ENCODE assay signal across 26 cellular contexts in the genomic region with DNA sequence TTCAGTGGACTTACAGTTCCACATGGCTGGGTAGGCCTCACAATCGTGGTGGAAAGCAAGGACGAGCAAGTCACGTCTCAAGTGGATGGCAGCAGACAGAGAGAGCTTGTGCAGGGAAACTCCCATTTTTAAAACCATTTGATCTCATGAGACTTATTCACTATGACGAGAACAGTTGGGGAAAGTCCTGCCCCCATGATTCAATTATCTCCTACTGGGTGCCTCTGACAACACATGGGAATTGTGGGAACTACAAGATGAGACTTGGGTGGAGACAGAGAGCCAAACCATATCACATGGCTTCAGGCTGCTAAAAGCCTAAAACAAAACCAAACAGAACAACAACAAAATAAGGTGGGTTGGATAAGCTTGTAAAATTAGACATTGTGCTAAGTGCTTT.
DNase-seq lines count a peak whose midpoint lies in the region; ATAC-seq, FAIRE-seq and TF ChIP-seq lines count a peak whose summit lies in the region.
"Had no signal": no experiment of that assay in that cellular context is flagged by ENCODE, and none has a peak within 500 bp of the region (broad histone marks: within the 10 kb centered on the region; RNA-seq: fewer than 3 reads in every experiment).

No MANE protein-coding gene starts in this region.

- no peak overlapping the region for H3K4me3 Mint-ChIP-seq in activated naive CD4-positive, alpha-beta T cell treated with anti-CD3 and anti-CD28 coated beads for 36 hours
- H3K4me3 Mint-ChIP-seq: CD14-positive monocyte; CD4-positive, alpha-beta T cell; CD8-positive, alpha-beta memory T cell had no signal

- no peaks in the 10 kb centered on the region for H3K79me1 ChIP-seq in trophoblast cell (ENCODE audit: low read length)

- no peak overlapping the region for H3K27ac ChIP-seq in trophoblast cell (ENCODE audit: low read depth, low read length)
- H3K27ac ChIP-seq: A549; BLaER1 treated with 17β-estradiol and CSF1 and Interleukin-3, amounts not matched to agents 10 nM and 100 nM; GM23248 had no signal

- no peaks in the 10 kb centered on the region for H3K4me1 ChIP-seq in trophoblast cell (ENCODE audit: control insufficient read depth in 1 of 2, insufficient read depth in 2 of 2, low read length in 2 of 2)
- H3K4me1 ChIP-seq: A549; BE2C; BLaER1 treated with 17β-estradiol and CSF1 and Interleukin-3, amounts not matched to agents 10 nM and 100 nM had no signal

- H3K4me3 ChIP-seq in bronchial epithelial cell (ENCODE audit: low read depth, low read length) (no peak overlapping the region), trophoblast cell (ENCODE audit: low read depth, low read length) (no peak overlapping the region)
- H3K4me3 ChIP-seq: A549; BLaER1 treated with 17β-estradiol and CSF1 and Interleukin-3, amounts not matched to agents 10 nM and 100 nM; GM23248 had no signal

- no peak overlapping the region for H3K18ac ChIP-seq in trophoblast cell (ENCODE audit: low read length)

- WGBS in trophoblast cell (ENCODE audit: extremely low coverage, insufficient coverage, insufficient read length) = no CpG with 5 or more reads among the region's 4 CpGs

- no peak overlapping the region for H3K9ac ChIP-seq in trophoblast cell (ENCODE audit: low read length)
- H3K9ac ChIP-seq: BLaER1 treated with 17β-estradiol and CSF1 and Interleukin-3, amounts not matched to agents 10 nM and 100 nM; GM23248 had no signal

- H3K27me3 ChIP-seq in bronchial epithelial cell (ENCODE audit: control insufficient read depth, insufficient read depth, low read length) (no peaks in the 10 kb centered on the region), trophoblast cell (ENCODE audit: insufficient read depth, low read length) (no peaks in the 10 kb centered on the region)
- H3K27me3 ChIP-seq: BE2C; BLaER1 treated with 17β-estradiol and CSF1 and Interleukin-3, amounts not matched to agents 10 nM and 100 nM had no signal

- TF ChIP-seq CTCF in bronchial epithelial cell (IDR thresholded peaks at IDR 0.05; ENCODE audit: insufficient read depth, low read length, severe bottlenecking) (no peak), GM20000 (IDR thresholded peaks at IDR 0.05; ENCODE audit: extremely low read depth, missing control alignments) (no peak)

- H3K4ac ChIP-seq in trophoblast cell (ENCODE audit: low read depth, low read length) = no peak overlapping the region

- no peaks in the 10 kb centered on the region for H3K36me3 Mint-ChIP-seq in activated naive CD4-positive, alpha-beta T cell treated with anti-CD3 and anti-CD28 coated beads for 36 hours (ENCODE audit: low read depth)
- H3K36me3 Mint-ChIP-seq: CD14-positive monocyte had no signal

- H3K27ac Mint-ChIP-seq in activated naive CD4-positive, alpha-beta T cell treated with anti-CD3 and anti-CD28 coated beads for 36 hours = no peak overlapping the region
- H3K27ac Mint-ChIP-seq: CD14-positive monocyte; CD4-positive, alpha-beta T cell had no signal

- no peak overlapping the region for H2BK120ac ChIP-seq in trophoblast cell (ENCODE audit: insufficient read depth, low read length, poor library complexity)

- H3K4me2 ChIP-seq in trophoblast cell (ENCODE audit: low read length) = no peak overlapping the region
- H3K4me2 ChIP-seq: A549; BLaER1 treated with 17β-estradiol and CSF1 and Interleukin-3, amounts not matched to agents 10 nM and 100 nM had no signal

- no peak overlapping the region for H2AFZ ChIP-seq in trophoblast cell (ENCODE audit: insufficient read depth, low read length, poor library complexity)
- H2AFZ ChIP-seq: GM23248 had no signal

- H3K79me2 ChIP-seq in trophoblast cell (ENCODE audit: control insufficient read depth, insufficient read depth, low read length, poor library complexity) = no peaks in the 10 kb centered on the region

- no peaks in the 10 kb centered on the region for H3K9me3 Mint-ChIP-seq in activated naive CD4-positive, alpha-beta T cell treated with anti-CD3 and anti-CD28 coated beads for 36 hours
- H3K9me3 Mint-ChIP-seq: CD4-positive, alpha-beta T cell had no signal

- H4K12ac ChIP-seq in trophoblast cell (ENCODE audit: low read depth, low read length) = no peak overlapping the region

- no peaks in the 10 kb centered on the region for H3K36me3 ChIP-seq in bronchial epithelial cell (ENCODE audit: control insufficient read depth, insufficient read depth, low read length)
- no peaks in the 10 kb centered on the region for H3K36me3 ChIP-seq in trophoblast cell (ENCODE audit: control insufficient read depth in 1 of 2, insufficient read depth in 2 of 2, low read length in 2 of 2)
- H3K36me3 ChIP-seq: BE2C; BLaER1 treated with 17β-estradiol and CSF1 and Interleukin-3, amounts not matched to agents 10 nM and 100 nM had no signal

- peak; percentile 70 for FAIRE-seq in bronchial epithelial cell (lab: Jason Lieb, UNC)
- FAIRE-seq: A549, D721Med, GM12891, GM18507, H1 had no signal

- H4K91ac ChIP-seq in trophoblast cell (ENCODE audit: low read depth, low read length) = no peak overlapping the region

- no peak overlapping the region for H4K8ac ChIP-seq in trophoblast cell (ENCODE audit: low read depth, low read length)

- H3K14ac ChIP-seq in trophoblast cell (ENCODE audit: low read length) = no peak overlapping the region

- CTCF ChIA-PET in activated naive CD4-positive, alpha-beta T cell treated with anti-CD3 and anti-CD28 coated beads for 36 hours (lab: Charles Lee) = no interaction called here

- peaks cover 17% of the 10 kb centered on the region for H3K27me3 Mint-ChIP-seq in activated naive CD4-positive, alpha-beta T cell treated with anti-CD3 and anti-CD28 coated beads for 36 hours (ENCODE audit: low read depth)

- ATAC-seq in HG02610 (IDR thresholded peaks at IDR 0.05; ENCODE audit: unreplicated experiment) = peak; percentile 54
- ATAC-seq: A549 had no signal

- no peak overlapping the region for H2AK5ac ChIP-seq in trophoblast cell (ENCODE audit: low read length)

- H3K4me1 Mint-ChIP-seq in activated naive CD4-positive, alpha-beta T cell treated with anti-CD3 and anti-CD28 coated beads for 36 hours (ENCODE audit: low read depth) = peaks cover 2% of the 10 kb centered on the region
- H3K4me1 Mint-ChIP-seq: CD14-positive monocyte; CD8-positive, alpha-beta memory T cell had no signal

- H2BK12ac ChIP-seq in trophoblast cell (ENCODE audit: low read length) = no peak overlapping the region

- no peak overlapping the region for H2BK5ac ChIP-seq in trophoblast cell (ENCODE audit: low read depth, low read length, poor library complexity)

- no peak overlapping the region for H3K23ac ChIP-seq in trophoblast cell (ENCODE audit: low read length)

- DNase-seq in activated naive CD4-positive, alpha-beta T cell treated with anti-CD3 and anti-CD28 coated beads for 36 hours = peak; percentile 8
- DNase-seq in activated naive CD4-positive, alpha-beta T cell treated with anti-CD3 and anti-CD28 coated beads, Interleukin-2, amount 50 U/mL, for 16 hours = no peak
- DNase-seq in bronchial epithelial cell (ENCODE audit: low read depth) (no peak), trophoblast cell (no peak), GM20000 (ENCODE audit: low spot score) (no peak)
- DNase-seq: 8988T; ACHN; AML-193; BE2C; CD4-positive, alpha-beta T cell; CD8-positive, alpha-beta memory T cell; DMS 273 treated with DMSO at 0.1 percent for 48 hours; DMS79; EL; GDM1; GM23248; H7; HCEC 1CT had no signal

- H3K9me3 ChIP-seq in trophoblast cell (ENCODE audit: insufficient read depth, low read depth, low read length) = no peaks in the 10 kb centered on the region
- H3K9me3 ChIP-seq: A549, BE2C had no signal

- intact Hi-C loops in activated naive CD4-positive, alpha-beta T cell treated with anti-CD3 and anti-CD28 coated beads for 36 hours (cut with micrococcal nuclease) = no loop called here
